Comparison of ENCODE assay signal across 8 cellular contexts in genomic region chr11:119101759-119102423, GRCh38. TPM values are rescaled to one million over a fixed set of nuclear protein-coding genes. Genes with fewer than 3 reads are reported as not detected.
A peak's percentile ranks its signal among the peaks of the same experiment; 100 is the strongest.
DNase-seq lines count a peak whose midpoint lies in the region; ATAC-seq and TF ChIP-seq lines count a peak whose summit lies in the region.

DPAGT1 (minus strand) TSS chr11:119101853; CDS start chr11:119101655, 198 bp downstream.

- in situ Hi-C loops in KBM-7 (cut with MboI; ENCODE audit: low pct_unique_long_range_greater_than_20kb, low sequenced_read_pairs): no loop called here
- in situ Hi-C loops in Panc1 (cut with HindIII; ENCODE audit: low pct_unique_long_range_greater_than_20kb, low sequenced_read_pairs): no loop called here

- H3K9me3 ChIP-seq in Panc1 (ENCODE audit: control insufficient read depth, insufficient read depth, low read depth, low read length): no peaks in the 10 kb centered on the region
- no peaks in the 10 kb centered on the region for H3K9me3 ChIP-seq in mucosa of stomach (ENCODE audit: control insufficient read depth, low read length)

- peaks cover 21% of the 10 kb centered on the region for H3K4me1 ChIP-seq in Panc1 (ENCODE audit: control insufficient read depth, insufficient read depth, low read length)
- H3K4me1 ChIP-seq in mucosa of stomach (ENCODE audit: control insufficient read depth, insufficient read depth, low read length): peaks cover 26% of the 10 kb centered on the region

- DNase-seq in DMS114 treated with DMSO at 0.1 percent for 48 hours (lab: John Stamatoyannopoulos, UW; ENCODE audit: unreplicated experiment): peak; percentile 92
- peak; percentile 96 for DNase-seq in KBM-7
- peak; percentile 94 for DNase-seq in Panc1 (ENCODE audit: low read depth, low spot score)
- peak; percentile 89 for DNase-seq in activated T-cell treated with anti-CD3 and anti-CD28 coated beads, Interleukin-2, amount 50 U/mL, for 24 hours
- peak; percentile 59 to 72 for DNase-seq in stimulated activated CD8-positive, alpha-beta memory T cell treated with anti-CD3 and anti-CD28 coated beads, Interleukin-7, amount 100 ng/mL, for 1 hour (ENCODE audit: low read depth in 2 of 2)

- peaks cover 45% of the 10 kb centered on the region for H3K4me1 Mint-ChIP-seq in activated T-cell treated with anti-CD3 and anti-CD28 coated beads, Interleukin-2, amount 50 U/mL, for 24 hours (ENCODE audit: low read depth)

- POLR2A ChIA-PET in Panc1 (lab: Charles Lee): interaction anchor here (0.6 to 1.1 kb wide), 11 partner anchors 10 to 310 kb away, joined by 3 to 20 read pairs (median 5); partner anchors contain the start of genes HMBS, RPS25, TRAPPC4 and VPS11

- peak within 1 kb of the TSS; percentile 88 for H3K4me3 Mint-ChIP-seq in activated T-cell treated with anti-CD3 and anti-CD28 coated beads, Interleukin-2, amount 50 U/mL, for 24 hours

- no peaks in the 10 kb centered on the region for H3K27me3 Mint-ChIP-seq in activated T-cell treated with anti-CD3 and anti-CD28 coated beads, Interleukin-2, amount 50 U/mL, for 24 hours

- no peaks in the 10 kb centered on the region for H3K9me3 Mint-ChIP-seq in activated T-cell treated with anti-CD3 and anti-CD28 coated beads, Interleukin-2, amount 50 U/mL, for 24 hours

- peaks cover 52% of the 10 kb centered on the region for H3K36me3 Mint-ChIP-seq in activated T-cell treated with anti-CD3 and anti-CD28 coated beads, Interleukin-2, amount 50 U/mL, for 24 hours (ENCODE audit: low read depth)

- H3K9ac ChIP-seq in mucosa of stomach (ENCODE audit: low read length): peak within 1 kb of the TSS; percentile 83

- CTCF ChIA-PET in Panc1 (lab: Charles Lee): interaction anchor here (0.6 to 1.7 kb wide), 6 partner anchors 11 to 236 kb away, joined by 3 to 16 read pairs (median 4); no protein-coding TSS in a partner anchor

- peak within 1 kb of the TSS; percentile 99 for H3K27ac ChIP-seq in Panc1 (ENCODE audit: low read length)

- H3K27me3 ChIP-seq in Panc1 (ENCODE audit: control insufficient read depth, insufficient read depth, low read length): no peaks in the 10 kb centered on the region
- H3K27me3 ChIP-seq in mucosa of stomach (ENCODE audit: control insufficient read depth, insufficient read depth, low read length): no peaks in the 10 kb centered on the region

- no peak for TF ChIP-seq CTCF in Panc1 (IDR thresholded peaks at IDR 0.05)

- BruUV-seq in Panc1 (replicated peaks; lab: Mats Ljungman, UMichigan): no TSS peak

- H3K27ac Mint-ChIP-seq in activated T-cell treated with anti-CD3 and anti-CD28 coated beads, Interleukin-2, amount 50 U/mL, for 24 hours: peak within 1 kb of the TSS; percentile 99

- ATAC-seq in GM21717 (IDR thresholded peaks at IDR 0.05; ENCODE audit: unreplicated experiment) (peak; percentile 72), Panc1 (peak; percentile 92), esophagus mucosa (peak; percentile 91)

- peak within 1 kb of the TSS; percentile 87 to 90 for H3K4me3 ChIP-seq in Panc1 (ENCODE audit: low read depth in 2 of 2, low read length in 2 of 2)
- H3K4me3 ChIP-seq in mucosa of stomach (ENCODE audit: low read length): peak within 1 kb of the TSS; percentile 68

- intact Hi-C loops in Panc1 (cut with micrococcal nuclease; ENCODE audit: unreplicated experiment): loop anchor here (2.0 kb wide), 2 partner anchors 93 to 221 kb away; no protein-coding TSS in a partner anchor

- H3K36me3 ChIP-seq in Panc1 (ENCODE audit: control insufficient read depth, insufficient read depth, low read length) (0 out of 2 replicates have a peak, but pooled peaks cover 6% of the 10 kb centered on the region), mucosa of stomach (ENCODE audit: control insufficient read depth, insufficient read depth, low read length) (peaks cover 6% of the 10 kb centered on the region)

RNA-seq across cellular contexts. Expression of gene DPAGT1, which starts in this region (rescaled TPM):
- total RNA-seq in Panc1 (2021; ENCODE audit: unreplicated experiment) (72.1 TPM), esophagus mucosa (36.3 TPM)
- 63.4 TPM for polyA plus RNA-seq in Panc1 (2012; ENCODE audit: insufficient read length)

Comparison
In these comparisons a context has a peak if more than half of its experiments do, and no peak if none do; other contexts are left out.
1. Peak in every context shown above with its lines: DNase-seq, ATAC-seq, H3K4me3 ChIP-seq and H3K27ac ChIP-seq.